ENCODE assay signal across 25 cellular contexts in genomic region chr2:231908584-231908983, GRCh38. TPM values are rescaled to one million over a fixed set of nuclear protein-coding genes. Genes with fewer than 3 reads are reported as not detected.
DNase-seq lines count a peak whose midpoint lies in the region; ATAC-seq, FAIRE-seq and TF ChIP-seq lines count a peak whose summit lies in the region.
"Had no signal": no experiment of that assay in that cellular context is flagged by ENCODE, and none has a peak within 500 bp of the region (broad histone marks: within the 10 kb centered on the region; RNA-seq: fewer than 3 reads in every experiment).

No MANE protein-coding gene starts in this region.

- H3K27me3 Mint-ChIP-seq in activated CD8-positive, alpha-beta T cell treated with anti-CD3 and anti-CD28 coated beads, Interleukin-2, amount 10 ng/mL, durations not matched to agents 7 days and 5 days (ENCODE audit: low read depth), result no peaks in the 10 kb centered on the region
- H3K27me3 Mint-ChIP-seq in activated CD8-positive, alpha-beta T cell treated with anti-CD3 and anti-CD28 coated beads for 36 hours, result no peaks in the 10 kb centered on the region

- peaks cover 33% of the 10 kb centered on the region for H3K4me1 Mint-ChIP-seq in activated CD8-positive, alpha-beta T cell treated with anti-CD3 and anti-CD28 coated beads, Interleukin-2, amount 10 ng/mL, durations not matched to agents 7 days and 5 days (ENCODE audit: low read depth)
- H3K4me1 Mint-ChIP-seq in activated CD8-positive, alpha-beta T cell treated with anti-CD3 and anti-CD28 coated beads for 36 hours (ENCODE audit: low read depth), result peaks cover 16% of the 10 kb centered on the region

- H3K4me2 ChIP-seq in HepG2 (ENCODE audit: low read depth, low read length), result no peak overlapping the region

- no peak overlapping the region for H2AFZ ChIP-seq in HepG2 (ENCODE audit: low read length)
- H2AFZ ChIP-seq: GM23248 had no signal

- peak overlapping the region; percentile 10 for H3K27ac Mint-ChIP-seq in activated CD8-positive, alpha-beta T cell treated with anti-CD3 and anti-CD28 coated beads, Interleukin-2, amount 10 ng/mL, durations not matched to agents 7 days and 5 days
- no peak overlapping the region for H3K27ac Mint-ChIP-seq in activated CD8-positive, alpha-beta T cell treated with anti-CD3 and anti-CD28 coated beads for 36 hours
- H3K27ac Mint-ChIP-seq: B cell; CD4-positive, CD25-positive, alpha-beta regulatory T cell; CD8-positive, alpha-beta T cell had no signal

- DNase-seq in activated CD8-positive, alpha-beta T cell treated with anti-CD3 and anti-CD28 coated beads, Interleukin-2, amount 10 ng/mL, durations not matched to agents 7 days and 5 days, result no peak
- DNase-seq in activated CD8-positive, alpha-beta T cell treated with anti-CD3 and anti-CD28 coated beads for 36 hours, result no peak
- no peak for DNase-seq in HepG2 (ENCODE audit: low spot score)
- no peak for DNase-seq in right lobe of liver
- DNase-seq in kidney, result peak; percentile 12
- DNase-seq: Caco-2; CD4-positive, CD25-positive, alpha-beta regulatory T cell; CD8-positive, alpha-beta T cell; DMS153; DND-41; GM23248; H9 had no signal

- FAIRE-seq in HepG2 (lab: Jason Lieb, UNC) (no peak), kidney (lab: Jason Lieb, UNC) (no peak)
- FAIRE-seq: A204.1, G401.6, GM12892, GM19239 had no signal

- no peak overlapping the region for H3K27ac ChIP-seq in HepG2 (ENCODE audit: extremely low read length, insufficient read depth, low read length)
- H3K27ac ChIP-seq in right lobe of liver, result no peak overlapping the region
- H3K27ac ChIP-seq in kidney (ENCODE audit: low read depth in 2 of 2, low read length in 2 of 2), result no peak overlapping the region
- H3K27ac ChIP-seq: 22Rv1, BLaER1, C4-2B, GM23248 had no signal

- POLR2A ChIA-PET in activated CD8-positive, alpha-beta T cell treated with anti-CD3 and anti-CD28 coated beads, Interleukin-2, amount 10 ng/mL, durations not matched to agents 7 days and 5 days (lab: Charles Lee), result no interaction called here
- POLR2A ChIA-PET in activated CD8-positive, alpha-beta T cell treated with anti-CD3 and anti-CD28 coated beads for 36 hours (lab: Charles Lee), result no interaction called here
- POLR2A ChIA-PET in HepG2 (lab: Yijun Ruan, JAX), result no interaction called here

- no peak for TF ChIP-seq EP300 in HepG2 (IDR thresholded peaks at IDR 0.05; ENCODE audit: low read depth in 2 of 2, low read length in 2 of 2)
- TF ChIP-seq EP300 in HepG2 (CRISPR knock-in tag; IDR thresholded peaks at IDR 0.05; ENCODE audit: borderline replicate concordance), result no peak

- no peak overlapping the region for H3K4me3 Mint-ChIP-seq in activated CD8-positive, alpha-beta T cell treated with anti-CD3 and anti-CD28 coated beads, Interleukin-2, amount 10 ng/mL, durations not matched to agents 7 days and 5 days
- no peak overlapping the region for H3K4me3 Mint-ChIP-seq in activated CD8-positive, alpha-beta T cell treated with anti-CD3 and anti-CD28 coated beads for 36 hours
- H3K4me3 Mint-ChIP-seq: B cell; CD4-positive, CD25-positive, alpha-beta regulatory T cell; CD8-positive, alpha-beta T cell; H9 had no signal

- in situ Hi-C loops in HepG2 (cut with HindIII; ENCODE audit: extremely low pct_ligation_motif_present, low pct_unique_long_range_greater_than_20kb), result loop anchor here (5.0 kb wide), 2 partner anchors 419 to 534 kb away; no protein-coding TSS in a partner anchor

- H3K36me3 ChIP-seq in HepG2 (replicated peaks in 1 of 2; ENCODE audit: control insufficient read depth in 1 of 2, insufficient read depth in 2 of 2, low read length in 2 of 2) (no peaks in the 10 kb centered on the region), right lobe of liver (no peaks in the 10 kb centered on the region), kidney (ENCODE audit: control insufficient read depth in 1 of 2, insufficient read depth in 2 of 2, low read length in 2 of 2) (no peaks in the 10 kb centered on the region)
- H3K36me3 ChIP-seq: BLaER1 had no signal

- H3K9me3 ChIP-seq in HepG2 (ENCODE audit: low read length) (no peaks in the 10 kb centered on the region), right lobe of liver (no peaks in the 10 kb centered on the region), kidney (ENCODE audit: control insufficient read depth in 1 of 2, low read length in 2 of 2) (no peaks in the 10 kb centered on the region)
- H3K9me3 ChIP-seq: BLaER1, Caco-2 had no signal

- TF ChIP-seq POLR2A in HepG2 (IDR thresholded peaks at IDR 0.05; ENCODE audit: insufficient read depth in 1 of 2, low read depth in 2 of 2, low read length in 2 of 2) (no peak), right lobe of liver (IDR thresholded peaks at IDR 0.05) (no peak)

- intact Hi-C loops in activated CD8-positive, alpha-beta T cell treated with anti-CD3 and anti-CD28 coated beads for 36 hours (cut with micrococcal nuclease), result no loop called here
- intact Hi-C loops in HepG2 (cut with micrococcal nuclease; ENCODE audit: unreplicated experiment), result loop anchor here (10.0 kb wide), 1 partner anchor 616 kb away; the partner anchor contains the start of genes CHRND and PRSS56
- intact Hi-C loops in right lobe of liver (cut with DNase I), result loop anchor here (10.0 kb wide), 2 partner anchors 526 to 616 kb away; partner anchors contain the start of genes CHRND (in 1 of the 2) and PRSS56 (in 1 of the 2)
- intact Hi-C loops in kidney (cut with DNase I), result no loop called here

- H4K20me1 ChIP-seq in HepG2 (ENCODE audit: insufficient read depth, low read length), result no peaks in the 10 kb centered on the region
- H4K20me1 ChIP-seq: BLaER1 had no signal

- H3K27me3 ChIP-seq in HepG2 (ENCODE audit: control insufficient read depth in 1 of 2, insufficient read depth in 2 of 2, low read length in 2 of 2) (peaks cover 3 to 43% of the 10 kb centered on the region in 2 experiments), right lobe of liver (no peaks in the 10 kb centered on the region)
- H3K27me3 ChIP-seq: BLaER1 had no signal

- H3K9ac ChIP-seq in HepG2 (ENCODE audit: insufficient read depth, low read depth, low read length), result no peak overlapping the region
- no peak overlapping the region for H3K9ac ChIP-seq in kidney (ENCODE audit: low read length in 2 of 2)
- H3K9ac ChIP-seq: BLaER1, GM23248 had no signal

- H3K4me1 ChIP-seq in HepG2 (ENCODE audit: insufficient read depth, low read length), result peaks cover 11% of the 10 kb centered on the region
- no peaks in the 10 kb centered on the region for H3K4me1 ChIP-seq in right lobe of liver
- no peaks in the 10 kb centered on the region for H3K4me1 ChIP-seq in kidney (ENCODE audit: control insufficient read depth in 1 of 2, insufficient read depth in 1 of 2, low read depth in 1 of 2, low read length in 2 of 2)
- H3K4me1 ChIP-seq: Caco-2 had no signal

- no peaks in the 10 kb centered on the region for H3K79me2 ChIP-seq in HepG2 (ENCODE audit: insufficient read depth, low read length)

- no peak for ATAC-seq in activated CD8-positive, alpha-beta T cell treated with anti-CD3 and anti-CD28 coated beads, Interleukin-2, amount 10 ng/mL, durations not matched to agents 7 days and 5 days
- no peak for ATAC-seq in activated CD8-positive, alpha-beta T cell treated with anti-CD3 and anti-CD28 coated beads for 36 hours
- no peak for ATAC-seq in HepG2
- ATAC-seq in right lobe of liver, result no peak
- no peak for ATAC-seq in HG02588 (IDR thresholded peaks at IDR 0.05; ENCODE audit: unreplicated experiment)
- no peak for ATAC-seq in HG03159 (IDR thresholded peaks at IDR 0.05; ENCODE audit: unreplicated experiment)
- ATAC-seq: CD8-positive, alpha-beta T cell; HCT116 had no signal

- no peak for TF ChIP-seq RAD21 in HepG2 (CRISPR knock-in tag; IDR thresholded peaks at IDR 0.05)

- BruUV-seq in HepG2 (replicated peaks; lab: Mats Ljungman, UMichigan), result no TSS peak

- CTCF ChIA-PET in activated CD8-positive, alpha-beta T cell treated with anti-CD3 and anti-CD28 coated beads, Interleukin-2, amount 10 ng/mL, durations not matched to agents 7 days and 5 days (lab: Charles Lee), result interaction anchor here (1.4 to 5.0 kb wide), 6 partner anchors 10 to 418 kb away, joined by 5 to 30 read pairs (median 12); no protein-coding TSS in a partner anchor
- CTCF ChIA-PET in activated CD8-positive, alpha-beta T cell treated with anti-CD3 and anti-CD28 coated beads for 36 hours (lab: Charles Lee), result interaction anchor here (1.8 to 3.3 kb wide), 3 partner anchors 8 to 416 kb away, joined by 8 to 20 read pairs (median 13); no protein-coding TSS in a partner anchor
- CTCF ChIA-PET in HepG2 (lab: Yijun Ruan, JAX; ENCODE audit: low intra/inter-chr PET ratio, low total read pairs), result no interaction called here

- H3K9me3 Mint-ChIP-seq in activated CD8-positive, alpha-beta T cell treated with anti-CD3 and anti-CD28 coated beads, Interleukin-2, amount 10 ng/mL, durations not matched to agents 7 days and 5 days (ENCODE audit: insufficient read depth), result no peaks in the 10 kb centered on the region
- H3K9me3 Mint-ChIP-seq in activated CD8-positive, alpha-beta T cell treated with anti-CD3 and anti-CD28 coated beads for 36 hours, result no peaks in the 10 kb centered on the region
- H3K9me3 Mint-ChIP-seq: CD4-positive, CD25-positive, alpha-beta regulatory T cell; CD8-positive, alpha-beta T cell; H9 had no signal

- 56% methylated on average over 8 of the region's 8 CpGs for WGBS in HepG2 (ENCODE audit: low lambda C conversion rate)
- WGBS in right lobe of liver (ENCODE audit: insufficient coverage, low coverage, low lambda C conversion rate, missing lambda C conversion rate), result 69% methylated on average over 8 of the region's 8 CpGs

- no peak overlapping the region for H3K4me3 ChIP-seq in HepG2 (replicated peaks in 1 of 3; ENCODE audit: insufficient read depth in 1 of 3, low read depth in 2 of 3, low read length in 3 of 3)
- no peak overlapping the region for H3K4me3 ChIP-seq in right lobe of liver
- H3K4me3 ChIP-seq in kidney (ENCODE audit: low read length in 2 of 2), result no peak overlapping the region
- H3K4me3 ChIP-seq: BLaER1, GM23248 had no signal

- TF ChIP-seq CTCF in activated CD8-positive, alpha-beta T cell treated with anti-CD3 and anti-CD28 coated beads for 36 hours (IDR thresholded peaks at IDR 0.05), result no peak
- TF ChIP-seq CTCF in HepG2 (CRISPR knock-in tag; IDR thresholded peaks at IDR 0.05) (no peak), right lobe of liver (IDR thresholded peaks at IDR 0.05) (no peak), kidney (IDR thresholded peaks at IDR 0.05; ENCODE audit: borderline replicate concordance, extremely low read depth, insufficient read depth) (no peak)

- H3K36me3 Mint-ChIP-seq in activated CD8-positive, alpha-beta T cell treated with anti-CD3 and anti-CD28 coated beads, Interleukin-2, amount 10 ng/mL, durations not matched to agents 7 days and 5 days (ENCODE audit: low read depth), result no peaks in the 10 kb centered on the region
- H3K36me3 Mint-ChIP-seq in activated CD8-positive, alpha-beta T cell treated with anti-CD3 and anti-CD28 coated beads for 36 hours (ENCODE audit: low read depth), result no peaks in the 10 kb centered on the region
- H3K36me3 Mint-ChIP-seq: CD4-positive, CD25-positive, alpha-beta regulatory T cell; CD8-positive, alpha-beta T cell had no signal

RNA-seq across cellular contexts. Expression of gene NPPC, which starts 17.6 kb away (rescaled TPM):
- 1 to 10 TPM; 1.4 to 1.8 TPM for total RNA-seq in activated CD8-positive, alpha-beta T cell treated with anti-CD3 and anti-CD28 coated beads, Interleukin-2, amount 10 ng/mL, durations not matched to agents 7 days and 5 days
- 1 to 10 TPM; 3.5 to 4.7 TPM for total RNA-seq in activated CD8-positive, alpha-beta T cell treated with anti-CD3 and anti-CD28 coated beads for 36 hours
- total RNA-seq in HepG2 (2016; rRNA removed; fragmentation: Illumina TruSeq; extraction: Trizol), result 0.11 TPM in 1 of 2 replicates, not detected in the other
- not detected in 2 replicates for total RNA-seq in HepG2 (2016; cell fraction: cytosol; rRNA removed; fragmentation: Illumina TruSeq; extraction: Trizol; ENCODE audit: low read depth)
- 0.15 TPM in 1 of 2 replicates, not detected in the other for total RNA-seq in HepG2 (2016; cell fraction: insoluble cytoplasmic fraction; rRNA removed; fragmentation: Illumina TruSeq; extraction: Trizol)
- not detected in 2 replicates for total RNA-seq in HepG2 (2016; cell fraction: membrane; rRNA removed; fragmentation: Illumina TruSeq; extraction: Trizol)
- not detected in 2 replicates for total RNA-seq in HepG2 (2016; cell fraction: nucleus; rRNA removed; fragmentation: Illumina TruSeq; extraction: Trizol)
- not detected in 2 replicates for polyA plus RNA-seq in HepG2 (2011; rRNA removed)
- 0.17 TPM in 1 of 2 replicates, not detected in the other for polyA plus RNA-seq in HepG2 (2011; cell fraction: cytosol; rRNA removed)
- not detected in 2 replicates for polyA plus RNA-seq in HepG2 (2011; cell fraction: nucleus; rRNA removed)
- 0.17 TPM in 1 of 2 replicates, not detected in the other for polyA plus RNA-seq in HepG2 (2012)
- not detected in 2 replicates for polyA plus RNA-seq in HepG2 (2016; cell fraction: cytosol; fragmentation: Illumina TruSeq; extraction: Trizol; ENCODE audit: low read depth)
- polyA plus RNA-seq in HepG2 (2016; cell fraction: insoluble cytoplasmic fraction; fragmentation: Illumina TruSeq; extraction: Trizol; ENCODE audit: low read depth), result not detected in 2 replicates
- not detected in 2 replicates for polyA plus RNA-seq in HepG2 (2016; cell fraction: membrane; fragmentation: Illumina TruSeq; extraction: Trizol; ENCODE audit: low read depth)
- not detected in 2 replicates for polyA plus RNA-seq in HepG2 (2016; cell fraction: nucleus; fragmentation: Illumina TruSeq; extraction: Trizol; ENCODE audit: insufficient read depth, low read depth)
- 0.14 TPM in 1 of 2 replicates, not detected in the other for polyA minus RNA-seq in HepG2 (2011; rRNA and poly(A)+ RNA removed; ENCODE audit: low replicate concordance)
- polyA minus RNA-seq in HepG2 (2011; cell fraction: cytosol; rRNA and poly(A)+ RNA removed), result not detected in 2 replicates
- not detected in 2 replicates for polyA minus RNA-seq in HepG2 (2011; cell fraction: nucleus; rRNA and poly(A)+ RNA removed)
- not detected for total RNA-seq in right lobe of liver
- not detected for total RNA-seq in kidney
- not detected for polyA plus RNA-seq in kidney (ENCODE audit: insufficient read depth, low read depth, low replicate concordance)
- total RNA-seq: Caco-2; CD4-positive, CD25-positive, alpha-beta regulatory T cell; GM23248; H4 had no signal
- polyA plus RNA-seq: AG04450; CD4-positive, CD25-positive, alpha-beta regulatory T cell had no signal

RNA-seq across cellular contexts. Expression of gene DIS3L2, which starts 52.9 kb away (rescaled TPM):
- total RNA-seq in activated CD8-positive, alpha-beta T cell treated with anti-CD3 and anti-CD28 coated beads, Interleukin-2, amount 10 ng/mL, durations not matched to agents 7 days and 5 days, result 10 to 100 TPM; 32.2 to 36.2 TPM
- 10 to 100 TPM; 26.5 to 27.2 TPM for total RNA-seq in activated CD8-positive, alpha-beta T cell treated with anti-CD3 and anti-CD28 coated beads for 36 hours
- total RNA-seq in HepG2 (2016; rRNA removed; fragmentation: Illumina TruSeq; extraction: Trizol) (20.3 and 23.9 TPM in 2 replicates), right lobe of liver (10 to 100 TPM in 5 of 6 experiments, 1 to 10 TPM in 1; 8.1 to 22.3 (median 16.7) TPM), kidney (47.7 TPM)
- 27.2 and 32.6 TPM in 2 replicates for total RNA-seq in HepG2 (2016; cell fraction: cytosol; rRNA removed; fragmentation: Illumina TruSeq; extraction: Trizol; ENCODE audit: low read depth)
- total RNA-seq in HepG2 (2016; cell fraction: insoluble cytoplasmic fraction; rRNA removed; fragmentation: Illumina TruSeq; extraction: Trizol), result 16.0 and 21.5 TPM in 2 replicates
- 10.1 and 13.9 TPM in 2 replicates for total RNA-seq in HepG2 (2016; cell fraction: membrane; rRNA removed; fragmentation: Illumina TruSeq; extraction: Trizol)
- 38.8 and 40.6 TPM in 2 replicates for total RNA-seq in HepG2 (2016; cell fraction: nucleus; rRNA removed; fragmentation: Illumina TruSeq; extraction: Trizol)
- polyA plus RNA-seq in HepG2 (2011; rRNA removed) (7.0 and 9.6 TPM in 2 replicates), kidney (ENCODE audit: insufficient read depth, low read depth, low replicate concordance) (12.3 TPM)
- 5.5 and 7.5 TPM in 2 replicates for polyA plus RNA-seq in HepG2 (2011; cell fraction: cytosol; rRNA removed)
- polyA plus RNA-seq in HepG2 (2011; cell fraction: nucleus; rRNA removed), result 45.1 and 57.6 TPM in 2 replicates
- polyA plus RNA-seq in HepG2 (2012), result 10.7 and 11.8 TPM in 2 replicates
- 3.1 and 3.3 TPM in 2 replicates for polyA plus RNA-seq in HepG2 (2016; cell fraction: cytosol; fragmentation: Illumina TruSeq; extraction: Trizol; ENCODE audit: low read depth)
- 14.0 and 14.3 TPM in 2 replicates for polyA plus RNA-seq in HepG2 (2016; cell fraction: insoluble cytoplasmic fraction; fragmentation: Illumina TruSeq; extraction: Trizol; ENCODE audit: low read depth)
- polyA plus RNA-seq in HepG2 (2016; cell fraction: membrane; fragmentation: Illumina TruSeq; extraction: Trizol; ENCODE audit: low read depth), result 4.9 and 5.5 TPM in 2 replicates
- polyA plus RNA-seq in HepG2 (2016; cell fraction: nucleus; fragmentation: Illumina TruSeq; extraction: Trizol; ENCODE audit: insufficient read depth, low read depth), result 35.3 and 36.0 TPM in 2 replicates
- 12.0 and 17.6 TPM in 2 replicates for polyA minus RNA-seq in HepG2 (2011; rRNA and poly(A)+ RNA removed; ENCODE audit: low replicate concordance)
- polyA minus RNA-seq in HepG2 (2011; cell fraction: cytosol; rRNA and poly(A)+ RNA removed), result 5.4 and 5.9 TPM in 2 replicates
- 53.8 and 56.6 TPM in 2 replicates for polyA minus RNA-seq in HepG2 (2011; cell fraction: nucleus; rRNA and poly(A)+ RNA removed)

Comparison
In these comparisons a context has a peak if more than half of its experiments do, and no peak if none do; other contexts are left out.
1. intact Hi-C loops: an anchor here in HepG2 (10.0 kb wide) and right lobe of liver (10.0 kb wide); none called in activated CD8-positive, alpha-beta T cell treated with anti-CD3 and anti-CD28 coated beads for 36 hours and kidney.